In the genomic region with DNA sequence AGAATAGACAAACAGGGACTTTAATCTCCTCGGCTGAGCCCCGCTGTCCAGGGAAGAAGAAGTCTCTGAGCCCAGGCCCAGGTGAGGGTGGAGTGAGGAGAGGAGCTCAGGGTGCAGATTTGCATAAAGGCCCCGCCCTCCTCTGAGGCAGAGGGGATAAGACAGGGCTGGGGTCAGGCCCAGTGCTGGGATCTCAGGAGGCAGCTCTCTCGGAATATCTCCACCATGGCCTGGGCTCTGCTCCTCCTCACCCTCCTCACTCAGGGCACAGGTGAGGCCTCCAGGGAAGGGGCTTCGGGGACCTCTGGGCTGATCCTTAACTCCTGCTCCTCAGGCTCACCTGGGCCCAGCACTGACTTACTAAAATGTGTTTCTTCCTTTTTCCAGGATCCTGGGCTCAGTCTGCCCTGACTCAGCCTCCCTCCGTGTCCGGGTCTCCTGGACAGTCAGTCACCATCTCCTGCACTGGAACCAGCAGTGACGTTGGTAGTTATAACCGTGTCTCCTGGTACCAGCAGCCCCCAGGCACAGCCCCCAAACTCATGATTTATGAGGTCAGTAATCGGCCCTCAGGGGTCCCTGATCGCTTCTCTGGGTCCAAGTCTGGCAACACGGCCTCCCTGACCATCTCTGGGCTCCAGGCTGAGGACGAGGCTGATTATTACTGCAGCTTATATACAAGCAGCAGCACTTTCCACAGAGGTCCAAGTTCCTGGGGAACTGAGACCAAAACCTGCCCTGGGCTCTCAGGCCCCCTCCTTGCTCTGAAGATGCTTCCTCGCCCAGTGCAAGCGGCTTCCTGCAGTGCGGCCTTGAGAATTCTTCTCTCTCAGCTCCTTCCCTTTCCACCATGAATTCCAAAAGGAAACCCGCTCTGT, we compare ENCODE assay signal across 7 cellular contexts.
A peak's percentile ranks its signal among the peaks of the same experiment; 100 is the strongest.
DNase-seq lines count a peak whose midpoint lies in the region; ATAC-seq, FAIRE-seq and TF ChIP-seq lines count a peak whose summit lies in the region.
"Not testable (repeated sequence)": the region's sequence is repeated elsewhere in the genome, so short reads cannot be mapped to it uniquely, and the experiment has no call there.

No MANE protein-coding gene starts in this region.

- TF ChIP-seq RAD21 in K562 (CRISPR knock-in tag; conservative IDR thresholded peaks at IDR 0.05 in 1 of 2, IDR thresholded peaks at IDR 0.05 in 1 of 2), result not testable (repeated sequence)

- not testable (repeated sequence) for H4K5ac ChIP-seq in H9 (ENCODE audit: insufficient read length, low read depth, low read length)

- no CpG with 5 or more reads among the region's 17 CpGs for WGBS in H9 (ENCODE audit: extremely low coverage, insufficient read length, low lambda C conversion rate)
- whole genome bisulfite sequencing in K562 (ENCODE audit: insufficient coverage, low coverage, missing lambda C conversion rate), result 3% methylated on average over 17 of the region's 17 CpGs
- 85% methylated on average over 12 of the region's 17 CpGs for WGBS in esophagus muscularis mucosa

- not testable (repeated sequence) for H3K4me1 ChIP-seq in CD8-positive, alpha-beta T cell (ENCODE audit: insufficient read depth, low read length); H9 (ENCODE audit: insufficient read depth, low read length); esophagus muscularis mucosa; neural progenitor cell; vagina
- H3K4me1 ChIP-seq in K562 (replicated peaks in 1 of 2; ENCODE audit: control insufficient read depth in 2 of 2, insufficient read depth in 2 of 2, low read length in 2 of 2), result peaks cover 0 to 15% of the 10 kb centered on the region in 2 experiments; a peak in 1 of 5 replicates

- peak overlapping the region; percentile 53 for H3K4me3 Mint-ChIP-seq in CD8-positive, alpha-beta T cell
- H3K4me3 Mint-ChIP-seq in H9, neural progenitor cell: not testable (repeated sequence)

- H3K4ac ChIP-seq in H9 (ENCODE audit: low read depth, low read length), result not testable (repeated sequence)

- not testable (repeated sequence) for H3K27me3 Mint-ChIP-seq in CD8-positive, alpha-beta T cell (ENCODE audit: low read depth); neural progenitor cell (ENCODE audit: insufficient read depth, low read depth)
- peaks cover 99% of the 10 kb centered on the region for H3K27me3 Mint-ChIP-seq in H9 (ENCODE audit: low read depth)

- not testable (repeated sequence) for H3K79me2 ChIP-seq in H9 (ENCODE audit: insufficient read depth, low read length); K562 (ENCODE audit: control insufficient read depth, insufficient read depth, low read length); neural progenitor cell (ENCODE audit: low read depth)

- peak overlapping the region; percentile 87 for H3K27ac Mint-ChIP-seq in CD8-positive, alpha-beta T cell
- not testable (repeated sequence) for H3K27ac Mint-ChIP-seq in H9, neural progenitor cell

- peaks cover 37% of the 10 kb centered on the region for H3K4me1 Mint-ChIP-seq in CD8-positive, alpha-beta T cell (ENCODE audit: low read depth)
- H3K4me1 Mint-ChIP-seq in H9, result peaks cover 0 to 14% of the 10 kb centered on the region in 2 experiments; a peak in 2 of 4 replicates
- not testable (repeated sequence) for H3K4me1 Mint-ChIP-seq in neural progenitor cell

- H3F3A ChIP-seq in neural progenitor cell (ENCODE audit: low read depth), result not testable (repeated sequence)

- not testable (repeated sequence) for H2BK12ac ChIP-seq in H9 (ENCODE audit: insufficient read length, low read depth, low read length)

- not testable (repeated sequence) for H3K4me2 ChIP-seq in H9 (ENCODE audit: insufficient read depth, insufficient read length, low read length); K562 (ENCODE audit: insufficient read depth, low read length); neural progenitor cell

- not testable (repeated sequence) for TF ChIP-seq EP300 in K562 (IDR thresholded peaks at IDR 0.05; ENCODE audit: low read length); esophagus muscularis mucosa (IDR thresholded peaks at IDR 0.05)

- H4K20me1 ChIP-seq in H9 (ENCODE audit: control insufficient read depth, insufficient read depth, insufficient read length); K562 (replicated peaks; ENCODE audit: control insufficient read depth, insufficient read depth, low read length); neural progenitor cell (ENCODE audit: low read depth): not testable (repeated sequence)

- H4K8ac ChIP-seq in H9 (replicated peaks; ENCODE audit: insufficient read length, low read depth, low read length), result not testable (repeated sequence)

- not testable (repeated sequence) for H3K9me3 ChIP-seq in CD8-positive, alpha-beta T cell (ENCODE audit: low read length); H9 (ENCODE audit: control insufficient read depth, low read depth, low read length); K562 (replicated peaks; ENCODE audit: control insufficient read depth, insufficient read depth, low read depth, low read length); esophagus muscularis mucosa; neural progenitor cell (ENCODE audit: low read depth); vagina

- H3K9me1 ChIP-seq in K562 (ENCODE audit: control insufficient read depth, insufficient read depth, low read length), result not testable (repeated sequence)

- H3K9me3 Mint-ChIP-seq in CD8-positive, alpha-beta T cell; H9; neural progenitor cell: not testable (repeated sequence)

- BruUV-seq in K562 (replicated peaks; lab: Mats Ljungman, UMichigan), result not testable (repeated sequence)

- intact Hi-C loops in CD8-positive, alpha-beta T cell (cut with DNase I, micrococcal nuclease); K562 (cut with micrococcal nuclease); esophagus muscularis mucosa (cut with DNase I); vagina (cut with DNase I): not testable (repeated sequence)

- not testable (repeated sequence) for H3K27ac ChIP-seq in CD8-positive, alpha-beta T cell (ENCODE audit: low read depth, low read length); H9 (ENCODE audit: insufficient read length, low read depth, low read length); K562 (ENCODE audit: extremely low read depth, low read depth, low read length); esophagus muscularis mucosa (replicated peaks in 1 of 4); neural progenitor cell; vagina

- not testable (repeated sequence) for H3K4me3 ChIP-seq in CD8-positive, alpha-beta T cell (ENCODE audit: low read depth, low read length); K562; esophagus muscularis mucosa; neural progenitor cell; vagina

- in situ Hi-C loops in K562 (cut with MboI), result not testable (repeated sequence)

- ATAC-seq in CD8-positive, alpha-beta T cell, result not testable (repeated sequence)
- ATAC-seq in K562, result peak; percentile 38

- TF ChIP-seq POLR2A in K562 (conservative IDR thresholded peaks at IDR 0.05); esophagus muscularis mucosa (IDR thresholded peaks at IDR 0.05; ENCODE audit: low read depth); vagina (IDR thresholded peaks at IDR 0.05): not testable (repeated sequence)

- CTCF ChIA-PET in CD8-positive, alpha-beta T cell (lab: Charles Lee), result interaction anchor here (1.0 to 3.0 kb wide), 5 partner anchors 11 to 151 kb away, joined by 3 to 14 read pairs (median 3); no protein-coding TSS in a partner anchor
- CTCF ChIA-PET in K562 (lab: Yijun Ruan, JAX; ENCODE audit: low intra/inter-chr PET ratio), result interaction anchor here (0.5 to 1.8 kb wide), 3 partner anchors 9 to 16 kb away, joined by 3 to 5 read pairs (median 4); no protein-coding TSS in a partner anchor

- DNase-seq in CD8-positive, alpha-beta T cell, result peak in 1 of 7 experiments; percentile 40
- peak; percentile 62 for DNase-seq in H9
- DNase-seq in K562 (ENCODE audit: extremely low read depth in 1 of 4, low spot score in 3 of 4), result not testable (repeated sequence)
- DNase-seq in esophagus muscularis mucosa (ENCODE audit: extremely low spot score), result peak; percentile 75
- DNase-seq in islet precursor cell, result peak; percentile 46
- DNase-seq in neural progenitor cell (ENCODE audit: low spot score), result peak; percentile 13
- DNase-seq in vagina (ENCODE audit: extremely low spot score in 2 of 2), result peak; percentile 71 to 79

- H3K79me1 ChIP-seq in H9 (ENCODE audit: insufficient read depth, low read depth, low read length, poor library complexity, severe bottlenecking), result not testable (repeated sequence)

- not testable (repeated sequence) for TF ChIP-seq CTCF in CD8-positive, alpha-beta T cell (IDR thresholded peaks at IDR 0.05); H9 (conservative IDR thresholded peaks at IDR 0.05); K562 (IDR thresholded peaks at IDR 0.05 in 2 of 3, conservative IDR thresholded peaks at IDR 0.05 in 1 of 3; ENCODE audit: insufficient read depth in 2 of 3, low read depth in 1 of 3, low read length in 3 of 3); esophagus muscularis mucosa (IDR thresholded peaks at IDR 0.05); neural progenitor cell (IDR thresholded peaks at IDR 0.05); vagina (IDR thresholded peaks at IDR 0.05)

- H2AFZ ChIP-seq in H9 (ENCODE audit: low read length); K562 (ENCODE audit: low read depth, low read length); neural progenitor cell (replicated peaks): not testable (repeated sequence)

- not testable (repeated sequence) for H3K18ac ChIP-seq in H9 (ENCODE audit: insufficient read length, low read depth, low read length)

- not testable (repeated sequence) for H3T11ph ChIP-seq in H9 (ENCODE audit: low read length)

- H3K36me3 Mint-ChIP-seq in CD8-positive, alpha-beta T cell; H9 (ENCODE audit: insufficient read depth in 1 of 3, low read depth in 3 of 3); neural progenitor cell: not testable (repeated sequence)

- H2BK20ac ChIP-seq in H9 (ENCODE audit: low read depth, low read length, poor library complexity, severe bottlenecking), result not testable (repeated sequence)

- POLR2A ChIA-PET in CD8-positive, alpha-beta T cell (lab: Charles Lee), result interaction anchor here (0.9 to 1.3 kb wide), 2 partner anchors 11 to 136 kb away, joined by 3 to 4 read pairs; no protein-coding TSS in a partner anchor
- POLR2A ChIA-PET in K562 (lab: Yijun Ruan, JAX), result interaction anchor here (0.6 to 2.8 kb wide), 16 partner anchors 9 to 386 kb away, joined by 3 to 15 read pairs (median 4); no protein-coding TSS in a partner anchor

- H2AK5ac ChIP-seq in H9 (ENCODE audit: insufficient read length, low read length), result not testable (repeated sequence)

- not testable (repeated sequence) for H2BK15ac ChIP-seq in H9 (ENCODE audit: low read depth, low read length)

- H3K23ac ChIP-seq in H9 (ENCODE audit: insufficient read length, low read depth, low read length), result not testable (repeated sequence)

- not testable (repeated sequence) for H3K14ac ChIP-seq in H9 (ENCODE audit: insufficient read depth, low read length)

- not testable (repeated sequence) for H3K56ac ChIP-seq in H9 (ENCODE audit: insufficient read length, low read depth, low read length)

- FAIRE-seq in K562 (lab: Jason Lieb, UNC), result not testable (repeated sequence)

- not testable (repeated sequence) for H2BK120ac ChIP-seq in H9 (ENCODE audit: low read depth, low read length, poor library complexity, severe bottlenecking)

- not testable (repeated sequence) for H3K36me3 ChIP-seq in CD8-positive, alpha-beta T cell (ENCODE audit: insufficient read depth, low read length); K562 (ENCODE audit: control insufficient read depth, insufficient read depth, low read length); esophagus muscularis mucosa; neural progenitor cell; vagina

- not testable (repeated sequence) for H3K23me2 ChIP-seq in H9 (ENCODE audit: insufficient read length, low read depth, low read length, poor library complexity, severe bottlenecking)

- H2BK5ac ChIP-seq in H9 (ENCODE audit: insufficient read length, low read length), result not testable (repeated sequence)

- not testable (repeated sequence) for H4K91ac ChIP-seq in H9 (ENCODE audit: insufficient read length, low read depth, low read length)

- H3K27me3 ChIP-seq in CD8-positive, alpha-beta T cell (ENCODE audit: insufficient read depth, low read length); vagina: not testable (repeated sequence)
- H3K27me3 ChIP-seq in H9 (ENCODE audit: insufficient read depth, low read length) (peaks cover 20% of the 10 kb centered on the region), K562 (ENCODE audit: control insufficient read depth in 2 of 2, insufficient read depth in 2 of 2, low read length in 2 of 2) (peaks cover 19 to 41% of the 10 kb centered on the region in 2 experiments), esophagus muscularis mucosa (peaks cover 0 to 35% (median 0%) of the 10 kb centered on the region in 4 donors), neural progenitor cell (peaks cover 98% of the 10 kb centered on the region)

- not testable (repeated sequence) for H3K9ac ChIP-seq in H9 (ENCODE audit: extremely low read depth, insufficient read length, low read length); K562 (ENCODE audit: insufficient read depth in 1 of 2, low read depth in 2 of 2, low read length in 2 of 2); neural progenitor cell
